Comparison of ENCODE assay signal across 16 cellular contexts in genomic region chr10:3813986-3814831, GRCh38. TPM values are rescaled to one million over a fixed set of nuclear protein-coding genes. Genes with fewer than 3 reads are reported as not detected.
DNase-seq lines count a peak whose midpoint lies in the region; TF ChIP-seq lines count a peak whose summit lies in the region.
"Had no signal": no experiment of that assay in that cellular context is flagged by ENCODE, and none has a peak within 500 bp of the region (broad histone marks: within the 10 kb centered on the region; RNA-seq: fewer than 3 reads in every experiment).

No MANE protein-coding gene starts in this region.

- peak overlapping the region; percentile 29 for H3K27ac Mint-ChIP-seq in activated T-cell treated with anti-CD3 and anti-CD28 coated beads, Interleukin-2, amount 50 U/mL, for 24 hours
- H3K27ac Mint-ChIP-seq: B cell, endodermal cell had no signal

- TF ChIP-seq EP300 in suprapubic skin (IDR thresholded peaks at IDR 0.05) = no peak

- no peak overlapping the region for H3K4me3 Mint-ChIP-seq in activated T-cell treated with anti-CD3 and anti-CD28 coated beads, Interleukin-2, amount 50 U/mL, for 24 hours
- H3K4me3 Mint-ChIP-seq: B cell, endodermal cell had no signal

- peaks cover 30% of the 10 kb centered on the region for H3K4me1 ChIP-seq in suprapubic skin

- no peaks in the 10 kb centered on the region for H3K27me3 Mint-ChIP-seq in activated T-cell treated with anti-CD3 and anti-CD28 coated beads, Interleukin-2, amount 50 U/mL, for 24 hours
- H3K27me3 Mint-ChIP-seq: B cell had no signal

- no peaks in the 10 kb centered on the region for H3K9me3 Mint-ChIP-seq in activated T-cell treated with anti-CD3 and anti-CD28 coated beads, Interleukin-2, amount 50 U/mL, for 24 hours

- no peaks in the 10 kb centered on the region for H3K27me3 ChIP-seq in suprapubic skin
- H3K27me3 ChIP-seq: ascending aorta had no signal

- no peaks in the 10 kb centered on the region for H3K9me3 ChIP-seq in suprapubic skin
- H3K9me3 ChIP-seq: ascending aorta had no signal

- no peak for DNase-seq in activated T-cell treated with anti-CD3 and anti-CD28 coated beads, Interleukin-2, amount 50 U/mL, for 24 hours
- no peak for DNase-seq in activated T-cell treated with anti-CD3 and anti-CD28 coated beads, Interleukin-2, amount 50 U/mL, for 48 hours
- DNase-seq in RPMI7951 (ENCODE audit: low read depth) (peak; percentile 76), fibroblast of mammary gland (ENCODE audit: low read depth) (peak; percentile 64), suprapubic skin (ENCODE audit: low spot score in 2 of 2) (no peak), SK-N-DZ (ENCODE audit: low spot score) (no peak), kidney glomerular epithelial cell (lab: John Stamatoyannopoulos, UW) (no peak), HPDE6-E6E7 (ENCODE audit: extremely low spot score) (no peak)
- DNase-seq: activated CD8-positive, alpha-beta memory T cell treated with anti-CD3 and anti-CD28 coated beads, Interleukin-2, amount 50 U/mL, for 48 hours; endodermal cell; hippocampal formation; occipital lobe; SHP77; stimulated activated CD8-positive, alpha-beta memory T cell treated with anti-CD3 and anti-CD28 coated beads, Interleukin-4, amount 100 ng/mL, for 48 hours had no signal

- no peaks in the 10 kb centered on the region for H3K36me3 ChIP-seq in suprapubic skin
- H3K36me3 ChIP-seq: ascending aorta had no signal

- TF ChIP-seq CTCF in fibroblast of mammary gland (conservative IDR thresholded peaks at IDR 0.05; ENCODE audit: control insufficient read depth, insufficient read depth, low read depth, low read length) (no peak), suprapubic skin (IDR thresholded peaks at IDR 0.05) (no peak)

- peaks cover 29% of the 10 kb centered on the region for H3K4me1 Mint-ChIP-seq in activated T-cell treated with anti-CD3 and anti-CD28 coated beads, Interleukin-2, amount 50 U/mL, for 24 hours (ENCODE audit: low read depth)

- no peaks in the 10 kb centered on the region for H3K36me3 Mint-ChIP-seq in activated T-cell treated with anti-CD3 and anti-CD28 coated beads, Interleukin-2, amount 50 U/mL, for 24 hours (ENCODE audit: low read depth)

- WGBS in suprapubic skin = 80% methylated on average over 15 of the region's 15 CpGs

- H3K4me3 ChIP-seq in fibroblast of mammary gland (ENCODE audit: control insufficient read depth, low read depth, low read length) (no peak overlapping the region), suprapubic skin (no peak overlapping the region)
- H3K4me3 ChIP-seq: ascending aorta had no signal

- peak overlapping the region; percentile 31 for H3K27ac ChIP-seq in suprapubic skin
- H3K27ac ChIP-seq: ascending aorta had no signal

- TF ChIP-seq POLR2A in suprapubic skin (IDR thresholded peaks at IDR 0.05) = no peak

RNA-seq across cellular contexts. Expression of gene KLF6, which starts 29.2 kb away (rescaled TPM):
- total RNA-seq in RPMI7951 (2014; rRNA removed; shearing (Covaris generic)) = 20.3 and 23.3 TPM in 2 replicates
- 100 to 1,000 TPM; 242 to 484 (median 276) TPM for total RNA-seq in suprapubic skin
- polyA plus RNA-seq in SK-N-DZ (2014; cell fraction: cytosol; rRNA removed) = 2.4 and 2.5 TPM in 2 replicates
- 6.6 and 14.0 TPM in 2 replicates for polyA plus RNA-seq in SK-N-DZ (2014; cell fraction: nucleus; rRNA removed)

Comparison
In these comparisons a context has a peak if more than half of its experiments do, and no peak if none do; other contexts are left out.
1. DNase-seq: peak in RPMI7951 (single experiment) and fibroblast of mammary gland (single experiment); none in activated T-cell treated with anti-CD3 and anti-CD28 coated beads, Interleukin-2, amount 50 U/mL, for 24 hours (single experiment), activated T-cell treated with anti-CD3 and anti-CD28 coated beads, Interleukin-2, amount 50 U/mL, for 48 hours (0 of 2), suprapubic skin (0 of 2), SK-N-DZ (single experiment), kidney glomerular epithelial cell (single experiment) and HPDE6-E6E7 (single experiment).